3 cellular contexts compared by ENCODE assay signal in genomic region chr19:41537789-41538188, GRCh38.
TF ChIP-seq lines count a peak whose summit lies in the region.

No MANE protein-coding gene starts in this region.

TF ChIP-seq in SK-N-SH, 30 proteins besides CTCF, POLR2A, EP300 and RAD21:
- no peak for TF ChIP-seq ZBTB33 (IDR thresholded peaks at IDR 0.05; ENCODE audit: borderline replicate concordance, low read depth)
- TF ChIP-seq GABPA (IDR thresholded peaks at IDR 0.05; ENCODE audit: low read depth): no peak
- no peak for TF ChIP-seq YY1 (IDR thresholded peaks at IDR 0.05; ENCODE audit: low read depth)
- TF ChIP-seq JUND (IDR thresholded peaks at IDR 0.05): no peak
- no peak for TF ChIP-seq ELF1 (IDR thresholded peaks at IDR 0.05)
- no peak for TF ChIP-seq TAF1 (IDR thresholded peaks at IDR 0.05; ENCODE audit: borderline replicate concordance, low read depth, low read length)
- TF ChIP-seq TCF12 (IDR thresholded peaks at IDR 0.05): no peak
- TF ChIP-seq NRF1 (IDR thresholded peaks at IDR 0.05; ENCODE audit: low read depth, low read length): no peak
- TF ChIP-seq TEAD4 (IDR thresholded peaks at IDR 0.05; ENCODE audit: borderline replicate concordance, insufficient read depth): no peak
- no peak for TF ChIP-seq USF2 (IDR thresholded peaks at IDR 0.05; ENCODE audit: borderline replicate concordance, low read depth, low read length)
- no peak for TF ChIP-seq GATA2 (CRISPR knock-in tag; IDR thresholded peaks at IDR 0.05)
- no peak for TF ChIP-seq RXRA (IDR thresholded peaks at IDR 0.05; ENCODE audit: borderline replicate concordance, low read depth)
- TF ChIP-seq MXI1 (IDR thresholded peaks at IDR 0.05; ENCODE audit: low read depth, low read length): no peak

TF ChIP-seq in SK-N-SH treated with all-trans-retinoic acid at 6 μM for 48 hours, 23 proteins besides CTCF, POLR2A, EP300 and RAD21 (continued from another document):
- TF ChIP-seq ZNF8 (CRISPR knock-in tag; IDR thresholded peaks at IDR 0.05) (no peak), POU6F1 (CRISPR knock-in tag; IDR thresholded peaks at IDR 0.05; ENCODE audit: borderline replicate concordance, low read depth) (no peak), ZNF565 (CRISPR knock-in tag; conservative IDR thresholded peaks at IDR 0.05; ENCODE audit: low read depth) (no peak), ESRRG (CRISPR knock-in tag; IDR thresholded peaks at IDR 0.05) (no peak), CSRNP3 (CRISPR knock-in tag; IDR thresholded peaks at IDR 0.05) (no peak), TCF4 (CRISPR knock-in tag; IDR thresholded peaks at IDR 0.05; ENCODE audit: borderline replicate concordance) (no peak)

TF ChIP-seq in GM12878, 131 proteins besides CTCF, POLR2A, EP300 and RAD21:
- TF ChIP-seq PAX5 (IDR thresholded peaks at IDR 0.05; ENCODE audit: borderline replicate concordance, low read depth, low read length): no peak
- TF ChIP-seq FOXM1 (IDR thresholded peaks at IDR 0.05; ENCODE audit: low read depth, low read length): no peak
- TF ChIP-seq SMC3 (IDR thresholded peaks at IDR 0.05; ENCODE audit: borderline replicate concordance, low read length): peak; percentile 77; the same call in 1 of the 2 replicates
